Comparison of ENCODE assay signal across 9 cellular contexts in the genomic region with DNA sequence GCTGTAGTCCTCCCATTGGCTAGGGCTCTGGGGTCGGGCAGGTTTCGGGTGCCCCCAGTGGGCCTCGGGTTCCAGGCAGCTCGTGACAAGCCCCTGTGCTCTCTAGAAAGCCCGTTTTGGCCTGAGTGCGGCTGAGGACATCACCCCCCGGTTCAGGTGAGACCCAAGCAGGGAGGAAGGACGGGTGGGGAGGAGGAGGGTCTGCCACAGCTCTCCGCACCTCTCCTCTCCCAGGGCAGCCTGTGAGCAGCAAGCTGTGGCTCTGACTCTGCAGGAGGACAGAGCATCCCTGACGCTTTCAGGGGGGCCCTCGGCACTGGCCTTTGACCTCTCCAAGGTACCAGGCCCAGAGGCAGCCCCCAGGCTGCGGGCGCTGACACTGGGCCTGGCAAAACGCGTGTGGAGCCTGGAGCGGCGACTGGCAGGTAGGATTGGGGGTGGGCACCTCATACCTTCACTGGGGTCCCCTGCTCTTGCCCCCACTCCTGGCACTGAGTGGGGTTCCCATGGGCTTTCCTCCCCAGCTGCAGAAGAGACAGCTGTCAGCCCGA. TPM values are rescaled to one million over a fixed set of nuclear protein-coding genes. Genes with fewer than 3 reads are reported as not detected.
A peak's percentile ranks its signal among the peaks of the same experiment; 100 is the strongest.
DNase-seq lines count a peak whose midpoint lies in the region; ATAC-seq and TF ChIP-seq lines count a peak whose summit lies in the region.
"Had no signal": no experiment of that assay in that cellular context is flagged by ENCODE, and none has a peak within 500 bp of the region (broad histone marks: within the 10 kb centered on the region; RNA-seq: fewer than 3 reads in every experiment).

No MANE protein-coding gene starts in this region.

- no peak for TF ChIP-seq CTCF in kidney epithelial cell (IDR thresholded peaks at IDR 0.05; ENCODE audit: insufficient read depth, low read length, poor library complexity, severe bottlenecking)
- TF ChIP-seq CTCF in thoracic aorta (IDR thresholded peaks at IDR 0.05): no peak

- peaks cover 18% of the 10 kb centered on the region for H3K36me3 Mint-ChIP-seq in activated CD4-positive, alpha-beta T cell treated with anti-CD3 and anti-CD28 coated beads, Interleukin-2, amount 10 ng/mL, durations not matched to agents 24 days and 14 days (ENCODE audit: low read depth)
- H3K36me3 Mint-ChIP-seq in activated T-helper 2 cell treated with anti-CD3 and anti-CD28 coated beads, Interferon-gamma antibody, Interleukin-2, Interleukin-4, amounts not matched to agents 10 μg/mL and 5 μg/mL and 100 μg/mL, durations not matched to agents 14 hours and 24 hours and 36 hours (ENCODE audit: low read depth): peaks cover 10% of the 10 kb centered on the region

- H3K4me3 ChIP-seq in kidney epithelial cell (ENCODE audit: low read depth, low read length) (peak overlapping the region; percentile 72), thoracic aorta (peak overlapping the region; percentile 98)

- ATAC-seq in thoracic aorta (ENCODE audit: insufficient number of reproducible peaks, low FRiP score, low read depth) (no peak), HG02973 (IDR thresholded peaks at IDR 0.05; ENCODE audit: unreplicated experiment) (no peak)

- no peaks in the 10 kb centered on the region for H3K9me3 ChIP-seq in thoracic aorta

- H3K27me3 Mint-ChIP-seq in activated CD4-positive, alpha-beta T cell treated with anti-CD3 and anti-CD28 coated beads, Interleukin-2, amount 10 ng/mL, durations not matched to agents 24 days and 14 days: peaks cover 18% of the 10 kb centered on the region
- peaks cover 12% of the 10 kb centered on the region for H3K27me3 Mint-ChIP-seq in activated T-helper 2 cell treated with anti-CD3 and anti-CD28 coated beads, Interferon-gamma antibody, Interleukin-2, Interleukin-4, amounts not matched to agents 10 μg/mL and 5 μg/mL and 100 μg/mL, durations not matched to agents 14 hours and 24 hours and 36 hours (ENCODE audit: low read depth)

- DNase-seq in activated CD4-positive, alpha-beta T cell treated with anti-CD3 and anti-CD28 coated beads, Interleukin-2, amount 10 ng/mL, durations not matched to agents 24 days and 14 days: no peak
- no peak for DNase-seq in activated CD4-positive, alpha-beta T cell treated with anti-CD3 and anti-CD28 coated beads for 1 hour
- no peak for DNase-seq in activated T-helper 2 cell treated with anti-CD3 and anti-CD28 coated beads, Interferon-gamma antibody, Interleukin-2, Interleukin-4, amounts not matched to agents 10 μg/mL and 5 μg/mL and 100 μg/mL, durations not matched to agents 14 hours and 24 hours and 36 hours (ENCODE audit: low spot score)
- DNase-seq in kidney epithelial cell (ENCODE audit: low read depth): no peak
- DNase-seq in thoracic aorta (ENCODE audit: low spot score): no peak
- no peak for DNase-seq in hepatic stellate cell (ENCODE audit: low spot score)
- no peak for DNase-seq in activated CD4-positive, alpha-beta T cell treated with anti-CD3 and anti-CD28 coated beads for 4 hours

- H3K27ac Mint-ChIP-seq in activated CD4-positive, alpha-beta T cell treated with anti-CD3 and anti-CD28 coated beads, Interleukin-2, amount 10 ng/mL, durations not matched to agents 24 days and 14 days: peak overlapping the region; percentile 90
- peak overlapping the region; percentile 77 for H3K27ac Mint-ChIP-seq in activated T-helper 2 cell treated with anti-CD3 and anti-CD28 coated beads, Interferon-gamma antibody, Interleukin-2, Interleukin-4, amounts not matched to agents 10 μg/mL and 5 μg/mL and 100 μg/mL, durations not matched to agents 14 hours and 24 hours and 36 hours

- intact Hi-C loops in activated CD4-positive, alpha-beta T cell treated with anti-CD3 and anti-CD28 coated beads, Interleukin-2, amount 10 ng/mL, durations not matched to agents 24 days and 14 days (cut with micrococcal nuclease): loop anchor here (1.0 to 2.0 kb wide), 5 partner anchors 14 to 202 kb away; a partner anchor contains a TSS
- intact Hi-C loops in activated T-helper 2 cell treated with anti-CD3 and anti-CD28 coated beads, Interferon-gamma antibody, Interleukin-2, Interleukin-4, amounts not matched to agents 10 μg/mL and 5 μg/mL and 100 μg/mL, durations not matched to agents 14 hours and 24 hours and 36 hours (cut with micrococcal nuclease): loop anchor here (1.0 to 5.0 kb wide), 3 partner anchors 34 to 202 kb away; a partner anchor contains a TSS

- H3K36me3 ChIP-seq in kidney epithelial cell (ENCODE audit: control insufficient read depth, insufficient read depth, low read length) (no peaks in the 10 kb centered on the region), thoracic aorta (no peaks in the 10 kb centered on the region)

- peak overlapping the region; percentile 87 for H3K4me3 Mint-ChIP-seq in activated CD4-positive, alpha-beta T cell treated with anti-CD3 and anti-CD28 coated beads, Interleukin-2, amount 10 ng/mL, durations not matched to agents 24 days and 14 days
- peak overlapping the region; percentile 83 for H3K4me3 Mint-ChIP-seq in activated T-helper 2 cell treated with anti-CD3 and anti-CD28 coated beads, Interferon-gamma antibody, Interleukin-2, Interleukin-4, amounts not matched to agents 10 μg/mL and 5 μg/mL and 100 μg/mL, durations not matched to agents 14 hours and 24 hours and 36 hours (ENCODE audit: low read depth)

- no peaks in the 10 kb centered on the region for H3K27me3 ChIP-seq in kidney epithelial cell (ENCODE audit: control insufficient read depth, insufficient read depth, low read length)
- no peaks in the 10 kb centered on the region for H3K27me3 ChIP-seq in thoracic aorta (replicated peaks; ENCODE audit: insufficient read depth)

- H3K27ac ChIP-seq in thoracic aorta: peak overlapping the region in 1 of 2 donors; percentile 65

- H3K9me3 Mint-ChIP-seq in activated CD4-positive, alpha-beta T cell treated with anti-CD3 and anti-CD28 coated beads, Interleukin-2, amount 10 ng/mL, durations not matched to agents 24 days and 14 days: no peaks in the 10 kb centered on the region
- H3K9me3 Mint-ChIP-seq in activated T-helper 2 cell treated with anti-CD3 and anti-CD28 coated beads, Interferon-gamma antibody, Interleukin-2, Interleukin-4, amounts not matched to agents 10 μg/mL and 5 μg/mL and 100 μg/mL, durations not matched to agents 14 hours and 24 hours and 36 hours: no peaks in the 10 kb centered on the region

- peaks cover 23% of the 10 kb centered on the region for H3K4me1 Mint-ChIP-seq in activated CD4-positive, alpha-beta T cell treated with anti-CD3 and anti-CD28 coated beads, Interleukin-2, amount 10 ng/mL, durations not matched to agents 24 days and 14 days
- peaks cover 14% of the 10 kb centered on the region for H3K4me1 Mint-ChIP-seq in activated T-helper 2 cell treated with anti-CD3 and anti-CD28 coated beads, Interferon-gamma antibody, Interleukin-2, Interleukin-4, amounts not matched to agents 10 μg/mL and 5 μg/mL and 100 μg/mL, durations not matched to agents 14 hours and 24 hours and 36 hours (ENCODE audit: low read depth)

- H3K4me1 ChIP-seq in thoracic aorta (ENCODE audit: control insufficient read depth in 1 of 2, low read depth in 2 of 2): peaks cover 24 to 37% of the 10 kb centered on the region in 2 donors

RNA-seq across cellular contexts. Expression of a gene that starts 0.7 kb away (rescaled TPM):
- 87.8 and 90.2 TPM in 2 replicates for total RNA-seq in activated CD4-positive, alpha-beta T cell treated with anti-CD3 and anti-CD28 coated beads, Interleukin-2, amount 10 ng/mL, durations not matched to agents 24 days and 14 days
- total RNA-seq in activated T-helper 2 cell treated with anti-CD3 and anti-CD28 coated beads, Interferon-gamma antibody, Interleukin-2, Interleukin-4, amounts not matched to agents 10 μg/mL and 5 μg/mL and 100 μg/mL, durations not matched to agents 14 hours and 24 hours and 36 hours: 60.5 and 72.6 TPM in 2 replicates
- total RNA-seq in kidney epithelial cell (42.2 and 46.8 TPM in 2 replicates), thoracic aorta (10 to 100 TPM; 49.9 to 57.3 TPM)

RNA-seq across cellular contexts. Expression of a gene that starts 3.5 kb away (rescaled TPM):
- total RNA-seq in activated CD4-positive, alpha-beta T cell treated with anti-CD3 and anti-CD28 coated beads, Interleukin-2, amount 10 ng/mL, durations not matched to agents 24 days and 14 days: not detected in 2 replicates
- total RNA-seq in activated T-helper 2 cell treated with anti-CD3 and anti-CD28 coated beads, Interferon-gamma antibody, Interleukin-2, Interleukin-4, amounts not matched to agents 10 μg/mL and 5 μg/mL and 100 μg/mL, durations not matched to agents 14 hours and 24 hours and 36 hours: not detected in 2 replicates
- total RNA-seq in kidney epithelial cell: 0.75 TPM in 1 of 2 replicates, not detected in the other
- 1 to 10 TPM; 1.4 to 8.7 TPM for total RNA-seq in thoracic aorta
- total RNA-seq: lung microvascular endothelial cell had no signal

RNA-seq across cellular contexts. Expression of a gene that starts 10.1 kb away (rescaled TPM):
- total RNA-seq in activated CD4-positive, alpha-beta T cell treated with anti-CD3 and anti-CD28 coated beads, Interleukin-2, amount 10 ng/mL, durations not matched to agents 24 days and 14 days: not detected in 2 replicates
- total RNA-seq in activated T-helper 2 cell treated with anti-CD3 and anti-CD28 coated beads, Interferon-gamma antibody, Interleukin-2, Interleukin-4, amounts not matched to agents 10 μg/mL and 5 μg/mL and 100 μg/mL, durations not matched to agents 14 hours and 24 hours and 36 hours: not detected in 2 replicates
- not detected in 2 replicates for total RNA-seq in kidney epithelial cell
- not detected for total RNA-seq in thoracic aorta
- total RNA-seq: lung microvascular endothelial cell had no signal

RNA-seq across cellular contexts. Expression of a gene that starts 15.6 kb away (rescaled TPM):
- total RNA-seq in activated CD4-positive, alpha-beta T cell treated with anti-CD3 and anti-CD28 coated beads, Interleukin-2, amount 10 ng/mL, durations not matched to agents 24 days and 14 days: not detected in 2 replicates
- not detected in 2 replicates for total RNA-seq in activated T-helper 2 cell treated with anti-CD3 and anti-CD28 coated beads, Interferon-gamma antibody, Interleukin-2, Interleukin-4, amounts not matched to agents 10 μg/mL and 5 μg/mL and 100 μg/mL, durations not matched to agents 14 hours and 24 hours and 36 hours
- 2.0 and 3.8 TPM in 2 replicates for total RNA-seq in kidney epithelial cell
- 10 to 100 TPM; 66.1 to 89.5 TPM for total RNA-seq in thoracic aorta

RNA-seq across cellular contexts. Expression of a gene that starts 35.1 kb away (rescaled TPM):
- total RNA-seq in activated CD4-positive, alpha-beta T cell treated with anti-CD3 and anti-CD28 coated beads, Interleukin-2, amount 10 ng/mL, durations not matched to agents 24 days and 14 days: 25.0 and 25.9 TPM in 2 replicates
- 27.4 and 31.4 TPM in 2 replicates for total RNA-seq in activated T-helper 2 cell treated with anti-CD3 and anti-CD28 coated beads, Interferon-gamma antibody, Interleukin-2, Interleukin-4, amounts not matched to agents 10 μg/mL and 5 μg/mL and 100 μg/mL, durations not matched to agents 14 hours and 24 hours and 36 hours
- total RNA-seq in kidney epithelial cell (5.3 and 15.4 TPM in 2 replicates), thoracic aorta (10 to 100 TPM; 37.2 to 60.5 TPM)
